Comparison of ENCODE assay signal across 15 cellular contexts in genomic region chr19:38043649-38044144, GRCh38.
DNase-seq lines count a peak whose midpoint lies in the region; ATAC-seq, FAIRE-seq and TF ChIP-seq lines count a peak whose summit lies in the region.
"Had no signal": no experiment of that assay in that cellular context is flagged by ENCODE, and none has a peak within 500 bp of the region (broad histone marks: within the 10 kb centered on the region; RNA-seq: fewer than 3 reads in every experiment).

No MANE protein-coding gene starts in this region.

- peaks cover 41% of the 10 kb centered on the region for H3K79me2 ChIP-seq in GM12878 (ENCODE audit: control insufficient read depth, insufficient read depth, low read length)

- H3K27me3 ChIP-seq in Caco-2 (replicated peaks; ENCODE audit: control insufficient read depth, insufficient read depth, low read length) (no peaks in the 10 kb centered on the region), GM12878 (replicated peaks in 1 of 2; ENCODE audit: control insufficient read depth in 2 of 2, insufficient read depth in 2 of 2, low read length in 1 of 2) (no peaks in the 10 kb centered on the region), neuronal stem cell (ENCODE audit: control insufficient read depth in 3 of 3, insufficient read depth in 3 of 3, low read depth in 1 of 3, low read length in 3 of 3) (no peaks in the 10 kb centered on the region)
- H3K27me3 ChIP-seq: MG63 had no signal

- H3K9me3 Mint-ChIP-seq in Caco-2 (ENCODE audit: unreplicated experiment) = no peaks in the 10 kb centered on the region
- H3K9me3 Mint-ChIP-seq: T-cell had no signal

- H3K4me3 Mint-ChIP-seq in Caco-2 (ENCODE audit: unreplicated experiment) = no peak overlapping the region
- H3K4me3 Mint-ChIP-seq: nephron, T-cell had no signal

- peak overlapping the region; percentile 42 for H3K27ac ChIP-seq in GM12878 (ENCODE audit: control insufficient read depth, insufficient read depth)
- no peak overlapping the region for H3K27ac ChIP-seq in neuronal stem cell (replicated peaks; ENCODE audit: low read length)

- SMC1A ChIA-PET in GM12878 (lab: Charles Lee; ENCODE audit: uncharacterized antibody, unreplicated experiment) = interaction anchor here (1.1 to 10.3 kb wide), 5 partner anchors 8 to 144 kb away, joined by 3 to 119 read pairs (median 74); partner anchors contain the start of genes SIPA1L3 and WDR87

- no peak overlapping the region for H3K23ac ChIP-seq in neuronal stem cell (ENCODE audit: low read depth, low read length, poor library complexity)

- no peak for TF ChIP-seq POLR2A in GM12878 (IDR thresholded peaks at IDR 0.05; ENCODE audit: low read depth, low read length)

- CTCF ChIA-PET in Caco-2 (lab: Charles Lee) = no interaction called here
- CTCF ChIA-PET in GM12878 (lab: Yijun Ruan, JAX) = interaction anchor here (0.8 to 10.7 kb wide), 4 partner anchors 9 to 138 kb away, joined by 3 to 138 read pairs (median 10); partner anchors contain the start of genes SIPA1L3 and WDR87

- POLR2A ChIA-PET in Caco-2 (lab: Charles Lee) (no interaction called here), GM12878 (lab: Charles Lee) (interaction anchor here (0.5 kb wide), 1 partner anchor 76 kb away, joined by 5 read pairs; no protein-coding TSS in a partner anchor)

- no peak overlapping the region for H2AK5ac ChIP-seq in neuronal stem cell (ENCODE audit: low read depth, low read length)

- TF ChIP-seq CTCF in Caco-2 (IDR thresholded peaks at IDR 0.05; ENCODE audit: insufficient read depth in 1 of 2, low read depth in 1 of 2, low read length in 1 of 2, severe bottlenecking in 1 of 2, unreplicated experiment in 1 of 2) (no peak), GM12878 (IDR thresholded peaks at IDR 0.05 in 2 of 3, conservative IDR thresholded peaks at IDR 0.05 in 1 of 3; ENCODE audit: control insufficient read depth in 2 of 3, extremely low read depth in 1 of 3, insufficient read depth in 1 of 3, low read depth in 3 of 3, low read length in 3 of 3) (no peak)

- in situ Hi-C loops in GM12878 (cut with MboI) = no loop called here

- H4K20me1 ChIP-seq in GM12878 (ENCODE audit: control insufficient read depth, insufficient read depth) = no peaks in the 10 kb centered on the region

- peaks cover 57% of the 10 kb centered on the region for H3K36me3 Mint-ChIP-seq in Caco-2 (ENCODE audit: insufficient read depth, unreplicated experiment)
- H3K36me3 Mint-ChIP-seq: T-cell had no signal

- no peak overlapping the region for H3K4me3 ChIP-seq in Caco-2 (ENCODE audit: low read depth, low read length)
- no peak overlapping the region for H3K4me3 ChIP-seq in GM12878
- no peak overlapping the region for H3K4me3 ChIP-seq in neuronal stem cell (ENCODE audit: low read length in 2 of 2)
- H3K4me3 ChIP-seq: MG63 had no signal

- H3K27me3 Mint-ChIP-seq in Caco-2 (ENCODE audit: insufficient read depth, unreplicated experiment) = no peaks in the 10 kb centered on the region
- H3K27me3 Mint-ChIP-seq: T-cell had no signal

- peak overlapping the region; percentile 17 for H3K27ac Mint-ChIP-seq in Caco-2 (ENCODE audit: unreplicated experiment)
- H3K27ac Mint-ChIP-seq: nephron had no signal

- 98% methylated on average over 5 of the region's 5 CpGs for WGBS in GM12878 (ENCODE audit: insufficient coverage, insufficient replicate concordance, low lambda C conversion rate, missing lambda C conversion rate)
- WGBS in neuronal stem cell (ENCODE audit: extremely low coverage in 2 of 2, insufficient read length in 2 of 2, insufficient replicate concordance in 1 of 2), 2 donors = no CpG with 5 or more reads among the region's 5 CpGs

- no peak overlapping the region for H2BK120ac ChIP-seq in neuronal stem cell (ENCODE audit: low read depth, low read length)

- TF ChIP-seq RAD21 in GM12878 (IDR thresholded peaks at IDR 0.05; ENCODE audit: insufficient read depth, low read depth, low read length) = no peak

- H4K8ac ChIP-seq in neuronal stem cell (ENCODE audit: low read depth, low read length) = no peak overlapping the region

- BruUV-seq in Caco-2 (replicated peaks; lab: Mats Ljungman, UMichigan) (no TSS peak), GM12878 (replicated peaks; lab: Mats Ljungman, UMichigan) (no TSS peak)

- no peak for FAIRE-seq in GM12878 (lab: Jason Lieb, UNC)
- FAIRE-seq: endometrium had no signal

- H4K91ac ChIP-seq in neuronal stem cell (ENCODE audit: low read depth, low read length, poor library complexity) = no peak overlapping the region

- H3K9ac ChIP-seq in GM12878 (ENCODE audit: control insufficient read depth, insufficient read depth, low read length) (no peak overlapping the region), neuronal stem cell (ENCODE audit: low read depth, low read length, poor library complexity) (no peak overlapping the region)

- H3K4me2 ChIP-seq in GM12878 (ENCODE audit: control insufficient read depth, insufficient read depth) (no peak overlapping the region), neuronal stem cell (ENCODE audit: insufficient read depth, low read length, poor library complexity, severe bottlenecking) (no peak overlapping the region)

- H3K4ac ChIP-seq in neuronal stem cell (ENCODE audit: low read length) = no peak overlapping the region

- RAD21 ChIA-PET in GM12878 (lab: Charles Lee; ENCODE audit: unreplicated experiment) = interaction anchor here (0.9 to 9.8 kb wide), 5 partner anchors 9 to 137 kb away, joined by 4 to 122 read pairs (median 35); partner anchors contain the start of genes SIPA1L3 and WDR87

- no peaks in the 10 kb centered on the region for H3K4me1 ChIP-seq in Caco-2
- H3K4me1 ChIP-seq in GM12878 (ENCODE audit: control insufficient read depth, insufficient read depth, low read length) = peaks cover 47% of the 10 kb centered on the region
- H3K4me1 ChIP-seq in neuronal stem cell (ENCODE audit: control insufficient read depth in 2 of 2, insufficient read depth in 1 of 2, low read depth in 1 of 2, low read length in 2 of 2) = peaks cover 7 to 22% of the 10 kb centered on the region in 2 donors

- H2BK15ac ChIP-seq in neuronal stem cell (ENCODE audit: low read length) = no peak overlapping the region

- peaks cover 14% of the 10 kb centered on the region for H3K4me1 Mint-ChIP-seq in Caco-2 (ENCODE audit: low read depth, unreplicated experiment)

- no peak overlapping the region for H3K18ac ChIP-seq in neuronal stem cell (ENCODE audit: low read length)

- H2BK12ac ChIP-seq in neuronal stem cell (ENCODE audit: low read length) = no peak overlapping the region

- no peaks in the 10 kb centered on the region; the same call in 1 of the 2 replicates for H3K36me3 ChIP-seq in Caco-2 (ENCODE audit: control insufficient read depth, insufficient read depth, low read length)
- peaks cover 0 to 2% of the 10 kb centered on the region in 2 experiments; a peak in 1 of 4 replicates for H3K36me3 ChIP-seq in GM12878 (ENCODE audit: control insufficient read depth in 2 of 2, insufficient read depth in 2 of 2, low read length in 1 of 2)
- H3K36me3 ChIP-seq in neuronal stem cell (replicated peaks in 1 of 2; ENCODE audit: control insufficient read depth in 2 of 2, insufficient read depth in 2 of 2, low read length in 2 of 2) = no peaks in the 10 kb centered on the region
- H3K36me3 ChIP-seq: MG63 had no signal

- H2BK5ac ChIP-seq in neuronal stem cell (ENCODE audit: low read length) = no peak overlapping the region

- no peak for ATAC-seq in GM12878
- ATAC-seq: T-cell had no signal

- no peak overlapping the region for H2AFZ ChIP-seq in GM12878 (ENCODE audit: control insufficient read depth, low read depth, low read length)
- no peak overlapping the region for H2AFZ ChIP-seq in neuronal stem cell (ENCODE audit: low read length)

- no peak for DNase-seq in Caco-2
- peak; percentile 80 for DNase-seq in NCI-H1417 treated with DMSO at 0.1 percent for 48 hours (lab: John Stamatoyannopoulos, UW)
- no peak for DNase-seq in GM12878 (ENCODE audit: low read depth, low spot score)
- DNase-seq in neuronal stem cell (ENCODE audit: low spot score) = no peak
- no peak for DNase-seq in LoVo (ENCODE audit: low spot score)
- DNase-seq in foreskin melanocyte = no peak
- DNase-seq in activated effector memory CD4-positive, alpha-beta T cell treated with Interleukin-2 at 50 U/mL for 16 hours = no peak
- DNase-seq: activated CD4-positive, alpha-beta T cell treated with anti-CD3 and anti-CD28 coated beads for 1 hour; foreskin fibroblast; MG63; NCI-H2081; NCI-H526 treated with DMSO at 0.1 percent for 48 hours; T-cell had no signal

- H3K9me3 ChIP-seq in Caco-2 = peaks cover 12% of the 10 kb centered on the region
- H3K9me3 ChIP-seq in GM12878 (replicated peaks; ENCODE audit: control insufficient read depth, insufficient read depth, low read length) = peaks cover 3% of the 10 kb centered on the region; the same call in 2 of the 3 replicates
- H3K9me3 ChIP-seq in neuronal stem cell (replicated peaks in 1 of 2; ENCODE audit: control insufficient read depth in 2 of 2, insufficient read depth in 1 of 2, low read depth in 1 of 2, low read length in 2 of 2) = peaks cover 0 to 2% of the 10 kb centered on the region in 2 donors

- no peak for TF ChIP-seq EP300 in GM12878 (IDR thresholded peaks at IDR 0.05; ENCODE audit: borderline replicate concordance in 1 of 2, control insufficient read depth in 1 of 2, low read depth in 2 of 2, low read length in 2 of 2)

- H3K14ac ChIP-seq in neuronal stem cell (ENCODE audit: low read length) = peak overlapping the region; percentile 11

- intact Hi-C loops in Caco-2 (cut with micrococcal nuclease; ENCODE audit: unreplicated experiment) (no loop called here), GM12878 (cut with micrococcal nuclease; ENCODE audit: unreplicated experiment) (no loop called here)

- peaks cover 2% of the 10 kb centered on the region for H3K79me1 ChIP-seq in neuronal stem cell (ENCODE audit: low read depth, low read length)

TF ChIP-seq in GM12878, 131 proteins besides CTCF, POLR2A, EP300 and RAD21 (continues in another document):
- TF ChIP-seq MEF2B (IDR thresholded peaks at IDR 0.05; ENCODE audit: partially characterized antibody, poor library complexity, severe bottlenecking) = no peak
- no peak for TF ChIP-seq SRF (IDR thresholded peaks at IDR 0.05; ENCODE audit: low read depth in 2 of 2, low read length in 2 of 2)
- no peak for TF ChIP-seq MLLT1 (IDR thresholded peaks at IDR 0.05)
- no peak for TF ChIP-seq SUZ12 (IDR thresholded peaks at IDR 0.05; ENCODE audit: unreplicated experiment)
